8 cellular contexts compared by ENCODE assay signal in genomic region chr2:231708050-231708772, GRCh38. TPM values are rescaled to one million over a fixed set of nuclear protein-coding genes. Genes with fewer than 3 reads are reported as not detected.
DNase-seq lines count a peak whose midpoint lies in the region; ATAC-seq, FAIRE-seq and TF ChIP-seq lines count a peak whose summit lies in the region.

TSS of gene PTMA (plus strand) at chr2:231708525. CDS start at chr2:231708707, 182 bp downstream.

- H3K4me3 Mint-ChIP-seq in activated T-cell treated with anti-CD3 and anti-CD28 coated beads, Interleukin-2, amount 50 U/mL, for 72 hours = peak within 1 kb of the TSS; percentile 95 to 97

- H3K4me3 ChIP-seq in esophagus muscularis mucosa = peak within 1 kb of the TSS; percentile 78 to 100 (median 94)

- intact Hi-C loops in esophagus muscularis mucosa (cut with DNase I) = no loop called here

- FAIRE-seq in RCC 7860 (lab: Jason Lieb, UNC) = peak; percentile 63

- no peaks in the 10 kb centered on the region for H3K9me3 ChIP-seq in KOPT-K1 (ENCODE audit: insufficient read depth, low read length, poor library complexity, severe bottlenecking)
- H3K9me3 ChIP-seq in esophagus muscularis mucosa = no peaks in the 10 kb centered on the region

- no peaks in the 10 kb centered on the region for H3K27me3 Mint-ChIP-seq in activated T-cell treated with anti-CD3 and anti-CD28 coated beads, Interleukin-2, amount 50 U/mL, for 72 hours (ENCODE audit: low read depth)

- peak; percentile 54 for ATAC-seq in GM21786 (IDR thresholded peaks at IDR 0.05; ENCODE audit: unreplicated experiment)
- peak; percentile 69 to 70 for ATAC-seq in activated T-cell treated with anti-CD3 and anti-CD28 coated beads, Interleukin-2, amount 50 U/mL, for 72 hours (replicated peaks in 1 of 2)

- no peaks in the 10 kb centered on the region for H3K27me3 ChIP-seq in esophagus muscularis mucosa

- peaks cover 38% of the 10 kb centered on the region for H3K4me1 Mint-ChIP-seq in activated T-cell treated with anti-CD3 and anti-CD28 coated beads, Interleukin-2, amount 50 U/mL, for 72 hours (ENCODE audit: low read depth)

- peak within 1 kb of the TSS; percentile 100 for H3K27ac Mint-ChIP-seq in activated T-cell treated with anti-CD3 and anti-CD28 coated beads, Interleukin-2, amount 50 U/mL, for 72 hours

- peak in 1 of 3 experiments; percentile 24 for TF ChIP-seq CTCF in esophagus muscularis mucosa (IDR thresholded peaks at IDR 0.05)

- H3K9me3 Mint-ChIP-seq in activated T-cell treated with anti-CD3 and anti-CD28 coated beads, Interleukin-2, amount 50 U/mL, for 72 hours = no peaks in the 10 kb centered on the region

- WGBS in esophagus muscularis mucosa = 0% methylated on average over 24 of the region's 83 CpGs

- H3K4me1 ChIP-seq in esophagus muscularis mucosa = peaks cover 34 to 62% (median 53%) of the 10 kb centered on the region in 4 donors

- DNase-seq in DMS79 (lab: John Stamatoyannopoulos, UW) (peak; percentile 97), RCC 7860 (ENCODE audit: low spot score) (peak; percentile 98), esophagus muscularis mucosa (ENCODE audit: extremely low spot score) (peak; percentile 100), myocyte (ENCODE audit: low read depth) (peak; percentile 99)
- DNase-seq in activated T-cell treated with anti-CD3 and anti-CD28 coated beads, Interleukin-2, amount 50 U/mL, for 72 hours = peak; percentile 99
- DNase-seq in stimulated activated CD8-positive, alpha-beta memory T cell treated with anti-CD3 and anti-CD28 coated beads, Interleukin-7, amount 100 ng/mL, for 48 hours (ENCODE audit: extremely low read depth in 1 of 2, low read depth in 1 of 2) = peak; percentile 99 to 100

- peak; percentile 72 for TF ChIP-seq EP300 in esophagus muscularis mucosa (IDR thresholded peaks at IDR 0.05)

- peaks cover 20 to 30% of the 10 kb centered on the region in 2 donors for H3K36me3 Mint-ChIP-seq in activated T-cell treated with anti-CD3 and anti-CD28 coated beads, Interleukin-2, amount 50 U/mL, for 72 hours (ENCODE audit: insufficient read depth in 2 of 2)

- H3K36me3 ChIP-seq in KOPT-K1 (ENCODE audit: insufficient read depth, low read length) (peaks cover 40% of the 10 kb centered on the region), esophagus muscularis mucosa (peaks cover 10 to 18% (median 13%) of the 10 kb centered on the region in 4 donors)

- peak; percentile 97 for TF ChIP-seq POLR2A in esophagus muscularis mucosa (IDR thresholded peaks at IDR 0.05; ENCODE audit: low read depth)

- H3K27ac ChIP-seq in KOPT-K1 (ENCODE audit: low read depth, low read length, poor library complexity, severe bottlenecking) (peak within 1 kb of the TSS; percentile 98), esophagus muscularis mucosa (replicated peaks in 1 of 4) (peak within 1 kb of the TSS; percentile 98 to 100 (median 100))

RNA-seq across cellular contexts. Expression of gene PTMA, which starts in this region (rescaled TPM):
- 1,000 to 10,000 TPM; 1,057 to 1,154 TPM for total RNA-seq in activated T-cell treated with anti-CD3 and anti-CD28 coated beads, Interleukin-2, amount 50 U/mL, for 72 hours
- 100 to 1,000 TPM; 571 to 894 (median 806) TPM for total RNA-seq in esophagus muscularis mucosa
- 274 and 313 TPM in 2 replicates for total RNA-seq in myocyte
- polyA plus RNA-seq in myocyte (2012) = 210 TPM

Comparison
In these comparisons a context has a peak if more than half of its experiments do, and no peak if none do; other contexts are left out.
1. Peak in every context shown above with its lines: DNase-seq, ATAC-seq, H3K4me3 ChIP-seq and H3K27ac ChIP-seq.